8 cellular contexts compared by ENCODE assay signal in genomic region chr3:122577409-122578028, GRCh38. TPM values are rescaled to one million over a fixed set of nuclear protein-coding genes. Genes with fewer than 3 reads are reported as not detected.
A peak's percentile ranks its signal among the peaks of the same experiment; 100 is the strongest.
DNase-seq lines count a peak whose midpoint lies in the region; ATAC-seq and TF ChIP-seq lines count a peak whose summit lies in the region.

Gene PARP15, plus strand, starts transcription at chr3:122577650. Its CDS starts 18 bp downstream, at chr3:122577668.

- H3K27ac Mint-ChIP-seq in T-cell, result peak within 1 kb of the TSS; percentile 100
- no peak within 1 kb of the TSS for H3K27ac Mint-ChIP-seq in chondrocyte (ENCODE audit: unreplicated experiment)

- H3K4me1 ChIP-seq in DND-41 (ENCODE audit: insufficient read depth, low read length), result peaks cover 32% of the 10 kb centered on the region
- peaks cover 35% of the 10 kb centered on the region for H3K4me1 ChIP-seq in mononuclear cell (ENCODE audit: insufficient read depth, low read length)
- H3K4me1 ChIP-seq in thyroid gland, result peaks cover 0 to 8% of the 10 kb centered on the region in 2 donors

- H2AFZ ChIP-seq in DND-41 (ENCODE audit: low read depth, low read length), result peak within 1 kb of the TSS; percentile 92

- ATAC-seq in DND-41 (ENCODE audit: insufficient read depth, low read depth) (peak; percentile 88), T-cell (replicated peaks in 1 of 4) (peak; percentile 76 to 84 (median 80)), GM21619 (IDR thresholded peaks at IDR 0.05; ENCODE audit: unreplicated experiment) (no peak)

- H3K36me3 ChIP-seq in DND-41 (ENCODE audit: insufficient read depth, low read length) (peaks cover 23% of the 10 kb centered on the region), thyroid gland (no peaks in the 10 kb centered on the region)

- H3K36me3 Mint-ChIP-seq in T-cell (peaks cover 32% of the 10 kb centered on the region), chondrocyte (ENCODE audit: low read depth) (peaks cover 11% of the 10 kb centered on the region)

- H3K9me3 Mint-ChIP-seq in T-cell (peaks cover 2 to 12% (median 4%) of the 10 kb centered on the region in 3 donors), chondrocyte (ENCODE audit: low read depth) (peaks cover 12% of the 10 kb centered on the region)

- peak within 1 kb of the TSS; percentile 65 to 78 for H3K4me3 ChIP-seq in DND-41 (ENCODE audit: low read depth in 1 of 2, low read length in 2 of 2)
- peak within 1 kb of the TSS; percentile 71 for H3K4me3 ChIP-seq in mononuclear cell (ENCODE audit: low read length)
- peak within 1 kb of the TSS in 2 of 3 donors; percentile 8 to 38 for H3K4me3 ChIP-seq in thyroid gland (replicated peaks in 1 of 3)

- H3K79me2 ChIP-seq in DND-41 (ENCODE audit: insufficient read depth, low read length), result peaks cover 23% of the 10 kb centered on the region

- peak; percentile 83 for DNase-seq in DND-41
- peak in 33 of 34 experiments; percentile 13 to 62 (median 34) for DNase-seq in T-cell
- no peak for DNase-seq in chondrocyte (ENCODE audit: low spot score)
- DNase-seq in thyroid gland, result no peak
- DNase-seq in NCI-H510A (lab: John Stamatoyannopoulos, UW), result no peak
- no peak for DNase-seq in DMS53 treated with DMSO at 0.1 percent for 48 hours (lab: John Stamatoyannopoulos, UW; ENCODE audit: unreplicated experiment)

- H4K20me1 ChIP-seq in DND-41 (ENCODE audit: insufficient read depth, low read length), result no peaks in the 10 kb centered on the region

- peak; percentile 39 for TF ChIP-seq CTCF in DND-41 (IDR thresholded peaks at IDR 0.05; ENCODE audit: borderline replicate concordance, extremely low read depth, low read length, poor library complexity, severe bottlenecking)
- no peak for TF ChIP-seq CTCF in chondrocyte (IDR thresholded peaks at IDR 0.05)
- no peak for TF ChIP-seq CTCF in thyroid gland (IDR thresholded peaks at IDR 0.05)

- H3K27me3 Mint-ChIP-seq in T-cell (no peaks in the 10 kb centered on the region), chondrocyte (ENCODE audit: low read depth) (peaks cover 5% of the 10 kb centered on the region)

- peak within 1 kb of the TSS; percentile 89 for H3K27ac ChIP-seq in DND-41 (ENCODE audit: low read length)
- no peak within 1 kb of the TSS for H3K27ac ChIP-seq in thyroid gland

- intact Hi-C loops in thyroid gland (cut with DNase I), result no loop called here

- H3K4me1 Mint-ChIP-seq in T-cell (peaks cover 47 to 81% (median 57%) of the 10 kb centered on the region in 3 donors), chondrocyte (ENCODE audit: low read depth) (peaks cover 19% of the 10 kb centered on the region)

- 17 to 23% methylated on average over 24 to 32 of the region's 40 CpGs for WGBS in thyroid gland, 2 donors

- TF ChIP-seq POLR2A in thyroid gland (IDR thresholded peaks at IDR 0.05), result no peak

- peak within 1 kb of the TSS; percentile 83 for H3K9ac ChIP-seq in DND-41 (ENCODE audit: low read depth, low read length)

- H3K9me3 ChIP-seq in DND-41 (ENCODE audit: insufficient read depth, low read length, severe bottlenecking) (peaks cover 14% of the 10 kb centered on the region), mononuclear cell (ENCODE audit: low read depth, low read length) (peaks cover 17% of the 10 kb centered on the region), thyroid gland (no peaks in the 10 kb centered on the region)

- H3K4me3 Mint-ChIP-seq in T-cell, result peak within 1 kb of the TSS; percentile 97 to 100 (median 99)
- peak within 1 kb of the TSS; percentile 60 for H3K4me3 Mint-ChIP-seq in chondrocyte (ENCODE audit: unreplicated experiment)

- H3K27me3 ChIP-seq in DND-41 (ENCODE audit: insufficient read depth, low read length, poor library complexity) (no peaks in the 10 kb centered on the region), mononuclear cell (ENCODE audit: insufficient read depth, low read length) (no peaks in the 10 kb centered on the region), thyroid gland (no peaks in the 10 kb centered on the region)

- POLR2A ChIA-PET in T-cell (lab: Charles Lee), result interaction anchor here in 1 of 2 donors (0.7 kb wide), 1 partner anchor 127 kb away, joined by 5 read pairs; no protein-coding TSS in a partner anchor

- peak within 1 kb of the TSS; percentile 72 for H3K4me2 ChIP-seq in DND-41 (ENCODE audit: insufficient read depth, low read length)

- CTCF ChIA-PET in T-cell (lab: Charles Lee), result interaction anchor here in 1 of 2 donors (1.4 kb wide), 1 partner anchor 102 kb away, joined by 9 read pairs; no protein-coding TSS in a partner anchor

RNA-seq across cellular contexts. Expression of gene PARP15, which starts in this region (rescaled TPM):
- total RNA-seq in T-cell (10 to 100 TPM; 37.3 to 74.9 (median 72.5) TPM), chondrocyte (0.10 TPM in 1 of 3 replicates, not detected in the others), mononuclear cell (44.4 TPM), thyroid gland (1 to 10 TPM; 1.2 to 2.3 (median 1.6) TPM)

Comparison
In these comparisons a context has a peak if more than half of its experiments do, and no peak if none do; other contexts are left out.
1. RNA of gene PARP15 (total RNA-seq): 37.3 to 74.9 TPM in T-cell and 44.4 TPM in mononuclear cell (single experiment); 1.2 to 2.3 TPM in thyroid gland and 0.10 TPM in chondrocyte; every median in the first group is over 10 times any median in the second.
2. DNase-seq: peak in DND-41 (single experiment) and T-cell (33 of 34); none in chondrocyte (single experiment), thyroid gland (0 of 2), NCI-H510A (single experiment) and DMS53 treated with DMSO at 0.1 percent for 48 hours (single experiment).
3. Peak in every context shown above with its lines, with median percentiles within 50 percentile points of each other: H3K4me3 ChIP-seq.